Comparison of ENCODE assay signal across 26 cellular contexts in the genomic region with DNA sequence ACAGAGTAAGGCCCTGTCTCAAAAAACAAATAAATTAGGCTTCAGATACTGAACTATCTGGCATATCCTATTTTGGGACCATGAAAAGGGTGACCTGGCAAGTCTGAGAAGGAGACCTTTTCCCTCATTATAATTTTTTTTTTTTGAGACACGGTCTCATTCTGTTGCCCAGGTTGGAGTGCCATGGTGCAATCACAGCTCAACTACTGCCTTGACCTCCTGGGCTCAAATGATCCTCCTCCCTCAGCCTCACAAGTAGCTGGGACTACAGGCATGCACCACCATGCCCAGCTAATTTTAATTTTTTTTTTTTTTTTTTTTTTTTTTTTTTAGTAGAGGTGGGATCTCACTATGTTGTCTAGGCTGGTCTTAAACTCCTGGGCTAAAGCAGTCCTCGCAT. TPM values are rescaled to one million over a fixed set of nuclear protein-coding genes. Genes with fewer than 3 reads are reported as not detected.
A peak's percentile ranks its signal among the peaks of the same experiment; 100 is the strongest.
DNase-seq lines count a peak whose midpoint lies in the region; ATAC-seq, FAIRE-seq and TF ChIP-seq lines count a peak whose summit lies in the region.
"Had no signal": no experiment of that assay in that cellular context is flagged by ENCODE, and none has a peak within 500 bp of the region (broad histone marks: within the 10 kb centered on the region; RNA-seq: fewer than 3 reads in every experiment).

No MANE protein-coding gene starts in this region.

- peak; percentile 0; the same call in 2 of the 3 replicates for ATAC-seq in GM12878
- ATAC-seq in stimulated activated memory B cell treated with anti-CD40 and anti-IgM and Interleukin-4, amounts not matched to agents 10 μg/mL and 1 μg/mL and 100 μg/mL, for 72 hours = no peak
- ATAC-seq in T-helper 17 cell = no peak
- ATAC-seq: activated naive CD8-positive, alpha-beta T cell treated with anti-CD3 and anti-CD28 coated beads, Interleukin-2, amount 50 U/mL, for 24 hours; esophagus mucosa; T-cell had no signal

- no peaks in the 10 kb centered on the region for H3K9me3 Mint-ChIP-seq in stimulated activated memory B cell treated with anti-CD40 and anti-IgM and Interleukin-4, amounts not matched to agents 10 μg/mL and 1 μg/mL and 100 μg/mL, for 72 hours
- H3K9me3 Mint-ChIP-seq: activated naive CD8-positive, alpha-beta T cell treated with anti-CD3 and anti-CD28 coated beads, Interleukin-2, amount 50 U/mL, for 24 hours; T-cell had no signal

- H3K27ac ChIP-seq in Karpas-422 (ENCODE audit: low read length) (peak overlapping the region; percentile 98), GM12878 (ENCODE audit: control insufficient read depth, insufficient read depth) (peak overlapping the region; percentile 98)
- H3K27ac ChIP-seq: left ventricle myocardium inferior, RWPE1, thyroid gland had no signal

- peaks cover 5% of the 10 kb centered on the region for H3K36me3 ChIP-seq in Karpas-422 (ENCODE audit: insufficient read depth, low read length)
- peaks cover 4% of the 10 kb centered on the region in 2 experiments; a peak in 2 of 4 replicates for H3K36me3 ChIP-seq in GM12878 (ENCODE audit: control insufficient read depth in 2 of 2, insufficient read depth in 2 of 2, low read length in 1 of 2)
- H3K36me3 ChIP-seq: BE2C, left ventricle myocardium inferior, thyroid gland had no signal

- H4K20me1 ChIP-seq in Karpas-422 (ENCODE audit: insufficient read depth, low read depth, low read length) (peaks cover 40% of the 10 kb centered on the region), GM12878 (ENCODE audit: control insufficient read depth, insufficient read depth) (no peaks in the 10 kb centered on the region)

- intact Hi-C loops in GM12878 (cut with micrococcal nuclease; ENCODE audit: unreplicated experiment) = loop anchor here (2.0 to 10.0 kb wide), 3 partner anchors 36 to 332 kb away; no protein-coding TSS in a partner anchor

- H3K4me3 ChIP-seq in GM08714 (ENCODE audit: low read length) (peak overlapping the region; percentile 47; the same call in 1 of the 2 replicates), Karpas-422 (ENCODE audit: low read length) (peak overlapping the region; percentile 33; the same call in 1 of the 2 replicates), GM12878 (peak overlapping the region; percentile 35; the same call in 1 of the 2 replicates)
- H3K4me3 ChIP-seq: left ventricle myocardium inferior, thyroid gland had no signal

- no peak for TF ChIP-seq RAD21 in GM12878 (IDR thresholded peaks at IDR 0.05; ENCODE audit: insufficient read depth, low read depth, low read length)

- 0% methylated on average over 2 of the region's 2 CpGs for WGBS in GM12878 (ENCODE audit: insufficient coverage, insufficient replicate concordance, low lambda C conversion rate, missing lambda C conversion rate)

- DNase-seq in Karpas-422 = no peak
- no peak for DNase-seq in GM12878 (ENCODE audit: low read depth, low spot score)
- no peak for DNase-seq in stimulated activated CD4-positive, alpha-beta T cell treated with anti-CD3 and anti-CD28 coated beads, Interleukin-2, amount 100 ng/mL, for 24 hours
- no peak for DNase-seq in NCI-H1417 treated with DMSO at 0.1 percent for 48 hours (lab: John Stamatoyannopoulos, UW)
- no peak for DNase-seq in T-helper 17 cell
- DNase-seq: ACHN; activated naive CD4-positive, alpha-beta T cell; activated naive CD8-positive, alpha-beta T cell treated with anti-CD3 and anti-CD28 coated beads, Interleukin-2, amount 50 U/mL, for 24 hours; BE2C; endodermal cell; H9; islet precursor cell; left ventricle myocardium inferior; mesendoderm; NCI-H1048; NCI-H1694 treated with DMSO at 0.1 percent for 48 hours; NCI-H2171; OCI-M1; small intestine; stimulated activated CD8-positive, alpha-beta memory T cell treated with anti-CD3 and anti-CD28 coated beads, Interleukin-4, amount 100 ng/mL, for 48 hours; T-cell; thyroid gland had no signal

- BruUV-seq in GM12878 (replicated peaks; lab: Mats Ljungman, UMichigan) = no TSS peak

- H3K9me2 ChIP-seq in Karpas-422 (replicated peaks; ENCODE audit: insufficient read depth, low read length) = no peaks in the 10 kb centered on the region

- H3K9ac ChIP-seq in Karpas-422 (ENCODE audit: low read length) = peak overlapping the region; percentile 62
- H3K9ac ChIP-seq in GM12878 (ENCODE audit: control insufficient read depth, insufficient read depth, low read length) = peak overlapping the region; percentile 84

- no peaks in the 10 kb centered on the region for H3K27me3 ChIP-seq in Karpas-422 (ENCODE audit: low read length)
- no peaks in the 10 kb centered on the region for H3K27me3 ChIP-seq in GM12878 (replicated peaks in 1 of 2; ENCODE audit: control insufficient read depth in 2 of 2, insufficient read depth in 2 of 2, low read length in 1 of 2)
- H3K27me3 ChIP-seq: BE2C, thyroid gland had no signal

- peak overlapping the region; percentile 61 for H3K4me2 ChIP-seq in Karpas-422 (ENCODE audit: low read depth, low read length, poor library complexity, severe bottlenecking)
- peak overlapping the region; percentile 92 for H3K4me2 ChIP-seq in GM12878 (ENCODE audit: control insufficient read depth, insufficient read depth)

- TF ChIP-seq POLR2A in GM12878 (IDR thresholded peaks at IDR 0.05; ENCODE audit: low read depth, low read length) = no peak

- H3K4me1 ChIP-seq in Karpas-422 (ENCODE audit: low read length) (peaks cover 95% of the 10 kb centered on the region), GM12878 (ENCODE audit: control insufficient read depth, insufficient read depth, low read length) (peaks cover 79% of the 10 kb centered on the region)
- H3K4me1 ChIP-seq: BE2C, left ventricle myocardium inferior had no signal

- H3K79me2 ChIP-seq in Karpas-422 (ENCODE audit: low read length) (peaks cover 71% of the 10 kb centered on the region), GM12878 (ENCODE audit: control insufficient read depth, insufficient read depth, low read length) (peaks cover 91% of the 10 kb centered on the region)

- no peak for FAIRE-seq in GM12878 (lab: Jason Lieb, UNC)
- FAIRE-seq: small intestine had no signal

- H3K4me1 Mint-ChIP-seq in stimulated activated memory B cell treated with anti-CD40 and anti-IgM and Interleukin-4, amounts not matched to agents 10 μg/mL and 1 μg/mL and 100 μg/mL, for 72 hours = peaks cover 92% of the 10 kb centered on the region
- peaks cover 7% of the 10 kb centered on the region for H3K4me1 Mint-ChIP-seq in T-helper 17 cell

- peak overlapping the region; percentile 77 for H3K4me3 Mint-ChIP-seq in stimulated activated memory B cell treated with anti-CD40 and anti-IgM and Interleukin-4, amounts not matched to agents 10 μg/mL and 1 μg/mL and 100 μg/mL, for 72 hours
- H3K4me3 Mint-ChIP-seq in T-helper 17 cell = no peak overlapping the region
- H3K4me3 Mint-ChIP-seq: endodermal cell, T-cell had no signal

- no peaks in the 10 kb centered on the region for H3K9me3 ChIP-seq in Karpas-422 (ENCODE audit: low read length)
- peaks cover 2% of the 10 kb centered on the region; the same call in 1 of the 3 replicates for H3K9me3 ChIP-seq in GM12878 (replicated peaks; ENCODE audit: control insufficient read depth, insufficient read depth, low read length)
- no peaks in the 10 kb centered on the region for H3K9me3 ChIP-seq in T-helper 17 cell (ENCODE audit: control insufficient read depth, low read length, poor library complexity, severe bottlenecking)
- H3K9me3 ChIP-seq: BE2C, thyroid gland had no signal

- H2AFZ ChIP-seq in Karpas-422 (ENCODE audit: low read length) (no peak overlapping the region), GM12878 (ENCODE audit: control insufficient read depth, low read depth, low read length) (no peak overlapping the region)

- H3K27ac Mint-ChIP-seq in stimulated activated memory B cell treated with anti-CD40 and anti-IgM and Interleukin-4, amounts not matched to agents 10 μg/mL and 1 μg/mL and 100 μg/mL, for 72 hours = peak overlapping the region; percentile 99
- H3K27ac Mint-ChIP-seq in T-helper 17 cell = no peak overlapping the region

- TF ChIP-seq EP300 in GM12878 (IDR thresholded peaks at IDR 0.05; ENCODE audit: borderline replicate concordance in 1 of 2, control insufficient read depth in 1 of 2, low read depth in 2 of 2, low read length in 2 of 2) = no peak

- peaks cover 44% of the 10 kb centered on the region for H3K36me3 Mint-ChIP-seq in stimulated activated memory B cell treated with anti-CD40 and anti-IgM and Interleukin-4, amounts not matched to agents 10 μg/mL and 1 μg/mL and 100 μg/mL, for 72 hours
- no peaks in the 10 kb centered on the region for H3K36me3 Mint-ChIP-seq in T-helper 17 cell (ENCODE audit: low read depth)
- H3K36me3 Mint-ChIP-seq: T-cell had no signal

- RAD21 ChIA-PET in GM12878 (lab: Charles Lee; ENCODE audit: unreplicated experiment) = interaction anchor here (0.6 to 5.8 kb wide), 22 partner anchors 10 to 76 kb away, joined by 3 to 67 read pairs (median 11); a partner anchor contains a TSS

- CTCF ChIA-PET in GM12878 (lab: Yijun Ruan, JAX) = interaction anchor here (1.3 to 4.3 kb wide), 9 partner anchors 7 to 77 kb away, joined by 4 to 40 read pairs (median 17); no protein-coding TSS in a partner anchor

- H3K27me3 Mint-ChIP-seq in stimulated activated memory B cell treated with anti-CD40 and anti-IgM and Interleukin-4, amounts not matched to agents 10 μg/mL and 1 μg/mL and 100 μg/mL, for 72 hours = no peaks in the 10 kb centered on the region
- peaks cover 2% of the 10 kb centered on the region for H3K27me3 Mint-ChIP-seq in T-helper 17 cell

- SMC1A ChIA-PET in GM12878 (lab: Charles Lee; ENCODE audit: uncharacterized antibody, unreplicated experiment) = interaction anchor here (1.6 to 8.4 kb wide), 10 partner anchors 9 to 99 kb away, joined by 4 to 135 read pairs (median 57); a partner anchor contains a TSS

- POLR2A ChIA-PET in GM12878 (lab: Charles Lee) = interaction anchor here (0.6 to 4.1 kb wide), 15 partner anchors 11 to 336 kb away, joined by 3 to 46 read pairs (median 5); a partner anchor contains a TSS

- in situ Hi-C loops in GM12878 (cut with MboI) = no loop called here

- TF ChIP-seq CTCF in GM12878 (IDR thresholded peaks at IDR 0.05 in 2 of 3, conservative IDR thresholded peaks at IDR 0.05 in 1 of 3; ENCODE audit: control insufficient read depth in 2 of 3, extremely low read depth in 1 of 3, insufficient read depth in 1 of 3, low read depth in 3 of 3, low read length in 3 of 3) = no peak

RNA-seq across cellular contexts. Expression of a gene that starts 37.3 kb away (rescaled TPM):
- 574 and 580 TPM in 2 replicates for total RNA-seq in Karpas-422 (2014; rRNA removed; shearing (Covaris generic); ENCODE audit: low replicate concordance)
- total RNA-seq in GM12878 (2013; cell fraction: nucleolus; rRNA removed) = 718 and 719 TPM in 2 replicates
- total RNA-seq in GM12878 (2014; rRNA removed) (131 and 138 TPM in 2 replicates), GM12878 (2014; rRNA removed; fragmentation: Illumina TruSeq; extraction: Trizol) (137 and 139 TPM in 2 replicates), GM12878 (2021) (243 and 256 TPM in 2 replicates), T-helper 17 cell (10 to 100 TPM in 1 of 2 donors, 1 to 10 TPM in 1; 4.2 to 16.2 TPM)
- polyA plus RNA-seq in GM12878 (2011; ENCODE audit: low read depth) = 62.1 TPM
- polyA plus RNA-seq in GM12878 (2011; rRNA removed) (245 and 253 TPM in 2 replicates), GM12878 (2014; fragmentation: Illumina TruSeq; extraction: Trizol) (151 and 159 TPM in 2 replicates), GM12878 (2014; fragmentation: Nextera tagmentation; extraction: Ambion mirVana) (10 to 100 TPM; 47.6 to 53.9 TPM), GM12878 (2014; rRNA removed) (148 and 152 TPM in 2 replicates), GM12878 (2016; fragmentation: Nextera tagmentation; extraction: Ambion mirVana) (100 to 1,000 TPM; 156 to 168 TPM)
- 204 and 222 TPM in 2 replicates for polyA plus RNA-seq in GM12878 (2011; cell fraction: cytosol; rRNA removed)
- 783 and 874 TPM in 2 replicates for polyA plus RNA-seq in GM12878 (2011; cell fraction: nucleus; rRNA removed)
- polyA plus RNA-seq in GM12878 (2012) = 112 and 157 TPM in 2 replicates
- polyA minus RNA-seq in GM12878 (2011; rRNA and poly(A)+ RNA removed) = 502 and 650 TPM in 2 replicates
- 202 and 205 TPM in 2 replicates for polyA minus RNA-seq in GM12878 (2011; cell fraction: cytosol; rRNA and poly(A)+ RNA removed)
- 448 and 681 TPM in 2 replicates for polyA minus RNA-seq in GM12878 (2011; cell fraction: nucleus; rRNA and poly(A)+ RNA removed)

Comparison
In these comparisons a context has a peak if more than half of its experiments do, and no peak if none do; other contexts are left out.
1. RNA of a gene that starts 37.3 kb away (total RNA-seq): 574 to 580 TPM in Karpas-422 and 131 to 719 TPM in GM12878; 4.2 to 16.2 TPM in T-helper 17 cell; every median in the first group is over 4 times any median in the second.
2. Peak in every context shown above with its lines, with median percentiles within 50 percentile points of each other: H3K4me3 ChIP-seq.